In genomic region chr5:154850255-154851062, GRCh38 we compare ENCODE assay signal across 8 cellular contexts. TPM values are rescaled to one million over a fixed set of nuclear protein-coding genes. Genes with fewer than 3 reads are reported as not detected.
DNase-seq lines count a peak whose midpoint lies in the region; ATAC-seq, FAIRE-seq and TF ChIP-seq lines count a peak whose summit lies in the region.

TSS of gene FAXDC2 (minus strand) at chr5:154850603. CDS start at chr5:154838178, 12,425 bp downstream.

- ATAC-seq in activated CD4-positive, alpha-beta T cell treated with anti-CD3 and anti-CD28 coated beads for 36 hours: no peak
- no peak for ATAC-seq in activated T-helper 17 cell treated with anti-CD3 and anti-CD28 coated beads, Interleukin-2, amount 50 U/mL, for 72 hours (replicated peaks)

- no peaks in the 10 kb centered on the region for H3K9me3 ChIP-seq in kidney (ENCODE audit: control insufficient read depth in 1 of 2, low read length in 2 of 2)

- H3K9me3 Mint-ChIP-seq in activated CD4-positive, alpha-beta T cell treated with anti-CD3 and anti-CD28 coated beads, Interleukin-2, amount 10 ng/mL, durations not matched to agents 24 days and 14 days: no peaks in the 10 kb centered on the region
- no peaks in the 10 kb centered on the region for H3K9me3 Mint-ChIP-seq in activated CD4-positive, alpha-beta T cell treated with anti-CD3 and anti-CD28 coated beads for 36 hours (ENCODE audit: low read depth)
- H3K9me3 Mint-ChIP-seq in activated T-helper 17 cell treated with anti-CD3 and anti-CD28 coated beads, Interleukin-2, amount 50 U/mL, for 72 hours: no peaks in the 10 kb centered on the region

- peaks cover 4% of the 10 kb centered on the region for H3K36me3 Mint-ChIP-seq in activated CD4-positive, alpha-beta T cell treated with anti-CD3 and anti-CD28 coated beads, Interleukin-2, amount 10 ng/mL, durations not matched to agents 24 days and 14 days (ENCODE audit: low read depth)
- peaks cover under 1% of the 10 kb centered on the region for H3K36me3 Mint-ChIP-seq in activated CD4-positive, alpha-beta T cell treated with anti-CD3 and anti-CD28 coated beads for 36 hours (ENCODE audit: low read depth)
- no peaks in the 10 kb centered on the region for H3K36me3 Mint-ChIP-seq in activated T-helper 17 cell treated with anti-CD3 and anti-CD28 coated beads, Interleukin-2, amount 50 U/mL, for 72 hours (ENCODE audit: low read depth)

- POLR2A ChIA-PET in activated CD4-positive, alpha-beta T cell treated with anti-CD3 and anti-CD28 coated beads for 36 hours (lab: Charles Lee): interaction anchor here (0.8 kb wide), 1 partner anchor 49 kb away, joined by 3 read pairs; no protein-coding TSS in a partner anchor

- H3K27me3 Mint-ChIP-seq in activated CD4-positive, alpha-beta T cell treated with anti-CD3 and anti-CD28 coated beads, Interleukin-2, amount 10 ng/mL, durations not matched to agents 24 days and 14 days: peaks cover 2% of the 10 kb centered on the region
- H3K27me3 Mint-ChIP-seq in activated CD4-positive, alpha-beta T cell treated with anti-CD3 and anti-CD28 coated beads for 36 hours: no peaks in the 10 kb centered on the region
- no peaks in the 10 kb centered on the region for H3K27me3 Mint-ChIP-seq in activated T-helper 17 cell treated with anti-CD3 and anti-CD28 coated beads, Interleukin-2, amount 50 U/mL, for 72 hours

- CTCF ChIA-PET in activated CD4-positive, alpha-beta T cell treated with anti-CD3 and anti-CD28 coated beads for 36 hours (lab: Charles Lee): no interaction called here

- peaks cover 13% of the 10 kb centered on the region in 2 donors for H3K4me1 ChIP-seq in kidney (ENCODE audit: control insufficient read depth in 1 of 2, insufficient read depth in 1 of 2, low read depth in 1 of 2, low read length in 2 of 2)

- peak within 1 kb of the TSS; percentile 45 for H3K27ac Mint-ChIP-seq in activated CD4-positive, alpha-beta T cell treated with anti-CD3 and anti-CD28 coated beads, Interleukin-2, amount 10 ng/mL, durations not matched to agents 24 days and 14 days
- no peak within 1 kb of the TSS for H3K27ac Mint-ChIP-seq in activated CD4-positive, alpha-beta T cell treated with anti-CD3 and anti-CD28 coated beads for 36 hours
- no peak within 1 kb of the TSS for H3K27ac Mint-ChIP-seq in activated T-helper 17 cell treated with anti-CD3 and anti-CD28 coated beads, Interleukin-2, amount 50 U/mL, for 72 hours

- no peaks in the 10 kb centered on the region for H3K36me3 ChIP-seq in kidney (ENCODE audit: control insufficient read depth in 1 of 2, insufficient read depth in 2 of 2, low read length in 2 of 2)

- no peak for FAIRE-seq in kidney (lab: Jason Lieb, UNC)

- H3K4me1 Mint-ChIP-seq in activated CD4-positive, alpha-beta T cell treated with anti-CD3 and anti-CD28 coated beads, Interleukin-2, amount 10 ng/mL, durations not matched to agents 24 days and 14 days: peaks cover 16% of the 10 kb centered on the region
- H3K4me1 Mint-ChIP-seq in activated CD4-positive, alpha-beta T cell treated with anti-CD3 and anti-CD28 coated beads for 36 hours: peaks cover 20% of the 10 kb centered on the region
- H3K4me1 Mint-ChIP-seq in activated T-helper 17 cell treated with anti-CD3 and anti-CD28 coated beads, Interleukin-2, amount 50 U/mL, for 72 hours: no peaks in the 10 kb centered on the region

- intact Hi-C loops in activated CD4-positive, alpha-beta T cell treated with anti-CD3 and anti-CD28 coated beads, Interleukin-2, amount 10 ng/mL, durations not matched to agents 24 days and 14 days (cut with micrococcal nuclease): loop anchor here (10.0 kb wide), 1 partner anchor 656 kb away; the partner anchor contains the start of gene GALNT10
- intact Hi-C loops in activated CD4-positive, alpha-beta T cell treated with anti-CD3 and anti-CD28 coated beads for 36 hours (cut with DNase I, micrococcal nuclease): no loop called here
- intact Hi-C loops in kidney (cut with DNase I): no loop called here

- DNase-seq in activated CD4-positive, alpha-beta T cell treated with anti-CD3 and anti-CD28 coated beads, Interleukin-2, amount 10 ng/mL, durations not matched to agents 24 days and 14 days: no peak
- no peak for DNase-seq in activated CD4-positive, alpha-beta T cell treated with anti-CD3 and anti-CD28 coated beads for 36 hours
- DNase-seq in choroid plexus epithelial cell (ENCODE audit: low read depth) (peak; percentile 92), kidney (peak; percentile 89), NCI-H1417 treated with DMSO at 0.1 percent for 48 hours (lab: John Stamatoyannopoulos, UW) (no peak), NCI-H2107 treated with DMSO at 0.1 percent for 48 hours (lab: John Stamatoyannopoulos, UW; ENCODE audit: unreplicated experiment) (no peak)

- H3K4me3 Mint-ChIP-seq in activated CD4-positive, alpha-beta T cell treated with anti-CD3 and anti-CD28 coated beads, Interleukin-2, amount 10 ng/mL, durations not matched to agents 24 days and 14 days: no peak within 1 kb of the TSS
- H3K4me3 Mint-ChIP-seq in activated CD4-positive, alpha-beta T cell treated with anti-CD3 and anti-CD28 coated beads for 36 hours: no peak within 1 kb of the TSS
- H3K4me3 Mint-ChIP-seq in activated T-helper 17 cell treated with anti-CD3 and anti-CD28 coated beads, Interleukin-2, amount 50 U/mL, for 72 hours: no peak within 1 kb of the TSS

- H3K9ac ChIP-seq in kidney (ENCODE audit: low read length in 2 of 2): peak within 1 kb of the TSS; percentile 85 to 90

- H3K4me3 ChIP-seq in choroid plexus epithelial cell (ENCODE audit: low read depth, low read length) (peak within 1 kb of the TSS; percentile 90), kidney (ENCODE audit: low read length in 2 of 2) (peak within 1 kb of the TSS; percentile 86 to 87), skin epidermis (peak within 1 kb of the TSS; percentile 22 to 51 (median 30))

- peak within 1 kb of the TSS; percentile 10 to 82 for H3K27ac ChIP-seq in kidney (ENCODE audit: low read depth in 2 of 2, low read length in 2 of 2)
- H3K27ac ChIP-seq in skin epidermis: peak within 1 kb of the TSS in 20 of 21 experiments; percentile 44 to 85 (median 68)

- TF ChIP-seq CTCF in choroid plexus epithelial cell (conservative IDR thresholded peaks at IDR 0.05; ENCODE audit: low read depth, low read length): no peak
- no peak for TF ChIP-seq CTCF in kidney (IDR thresholded peaks at IDR 0.05; ENCODE audit: borderline replicate concordance, extremely low read depth, insufficient read depth)

RNA-seq across cellular contexts. Expression of gene FAXDC2, which starts in this region (rescaled TPM):
- not detected in 2 replicates for total RNA-seq in activated CD4-positive, alpha-beta T cell treated with anti-CD3 and anti-CD28 coated beads, Interleukin-2, amount 10 ng/mL, durations not matched to agents 24 days and 14 days
- total RNA-seq in activated CD4-positive, alpha-beta T cell treated with anti-CD3 and anti-CD28 coated beads for 36 hours: under 1 TPM in 1 of 2 experiments, not detected in 1; 0.14 TPM
- total RNA-seq in kidney: 14.1 TPM
- polyA plus RNA-seq in kidney (ENCODE audit: insufficient read depth, low read depth, low replicate concordance): 18.3 TPM
- total RNA-seq in activated T-helper 17 cell treated with anti-CD3 and anti-CD28 coated beads, Interleukin-2, amount 50 U/mL, for 72 hours: not detected

Comparison
In these comparisons a context has a peak if more than half of its experiments do, and no peak if none do; other contexts are left out.
1. RNA of gene FAXDC2 (total RNA-seq): 14.1 TPM in kidney (single experiment); not detected in activated T-helper 17 cell treated with anti-CD3 and anti-CD28 coated beads, Interleukin-2, amount 50 U/mL, for 72 hours, 0.14 TPM in activated CD4-positive, alpha-beta T cell treated with anti-CD3 and anti-CD28 coated beads for 36 hours and not detected in activated CD4-positive, alpha-beta T cell treated with anti-CD3 and anti-CD28 coated beads, Interleukin-2, amount 10 ng/mL, durations not matched to agents 24 days and 14 days; every median in the first group is over 10 times any median in the second.
2. DNase-seq: peak in choroid plexus epithelial cell (single experiment) and kidney (single experiment); none in activated CD4-positive, alpha-beta T cell treated with anti-CD3 and anti-CD28 coated beads, Interleukin-2, amount 10 ng/mL, durations not matched to agents 24 days and 14 days (single experiment), activated CD4-positive, alpha-beta T cell treated with anti-CD3 and anti-CD28 coated beads for 36 hours (single experiment), NCI-H1417 treated with DMSO at 0.1 percent for 48 hours (single experiment) and NCI-H2107 treated with DMSO at 0.1 percent for 48 hours (single experiment).
3. H3K4me3 ChIP-seq: peak in every context shown above with its lines; median percentile 90 in choroid plexus epithelial cell; 86 in kidney; 30 in skin epidermis.